Comparison of ENCODE assay signal across 7 cellular contexts in genomic region chr12:49974231-49974675, GRCh38. TPM values are rescaled to one million over a fixed set of nuclear protein-coding genes. Genes with fewer than 3 reads are reported as not detected.
A peak's percentile ranks its signal among the peaks of the same experiment; 100 is the strongest.
DNase-seq lines count a peak whose midpoint lies in the region; ATAC-seq, FAIRE-seq and TF ChIP-seq lines count a peak whose summit lies in the region.

No MANE protein-coding gene starts in this region.

- DNase-seq in NCI-H1092 treated with DMSO at 0.1 percent for 48 hours (lab: John Stamatoyannopoulos, UW), result peak; percentile 15
- peak; percentile 30 for DNase-seq in bronchial epithelial cell (ENCODE audit: low read depth)
- DNase-seq in kidney epithelial cell (ENCODE audit: low read depth), result no peak
- peak; percentile 63 to 76 for DNase-seq in tibial artery
- no peak for DNase-seq in HT-29 (ENCODE audit: low spot score)

- ATAC-seq in HG03469 (IDR thresholded peaks at IDR 0.05; ENCODE audit: unreplicated experiment) (no peak), HG03025 (IDR thresholded peaks at IDR 0.05; ENCODE audit: low FRiP score, unreplicated experiment) (no peak)

- FAIRE-seq in bronchial epithelial cell (lab: Jason Lieb, UNC), result no peak

- H3K27ac ChIP-seq in tibial artery, result no peak overlapping the region

- no peaks in the 10 kb centered on the region for H3K36me3 ChIP-seq in bronchial epithelial cell (ENCODE audit: control insufficient read depth, insufficient read depth, low read length)
- H3K36me3 ChIP-seq in kidney epithelial cell (ENCODE audit: control insufficient read depth, insufficient read depth, low read length), result no peaks in the 10 kb centered on the region
- H3K36me3 ChIP-seq in tibial artery, result no peaks in the 10 kb centered on the region

- intact Hi-C loops in tibial artery (cut with DNase I; ENCODE audit: low total_unique reads), result no loop called here

- peaks cover 0 to 16% (median 12%) of the 10 kb centered on the region in 4 donors for H3K4me1 ChIP-seq in tibial artery

- H3K9me3 ChIP-seq in tibial artery, result no peaks in the 10 kb centered on the region

- H3K4me3 ChIP-seq in bronchial epithelial cell (ENCODE audit: low read depth, low read length) (no peak overlapping the region), kidney epithelial cell (ENCODE audit: low read depth, low read length) (no peak overlapping the region), tibial artery (no peak overlapping the region)

- H3K27me3 ChIP-seq in bronchial epithelial cell (ENCODE audit: control insufficient read depth, insufficient read depth, low read length) (no peaks in the 10 kb centered on the region), kidney epithelial cell (ENCODE audit: control insufficient read depth, insufficient read depth, low read length) (peaks cover 18% of the 10 kb centered on the region), tibial artery (peaks cover 0 to 15% of the 10 kb centered on the region in 2 donors)

- TF ChIP-seq CTCF in bronchial epithelial cell (IDR thresholded peaks at IDR 0.05; ENCODE audit: insufficient read depth, low read length, severe bottlenecking) (peak; percentile 64), kidney epithelial cell (IDR thresholded peaks at IDR 0.05; ENCODE audit: insufficient read depth, low read length, poor library complexity, severe bottlenecking) (peak; percentile 75), tibial artery (IDR thresholded peaks at IDR 0.05) (peak; percentile 48 to 57)

RNA-seq across cellular contexts. Expression of gene AQP6, which starts 1.5 kb away (rescaled TPM):
- total RNA-seq in bronchial epithelial cell, result under 0.01 TPM in 1 of 2 replicates, not detected in the other
- total RNA-seq in kidney epithelial cell, result not detected in 2 replicates
- 1.8 and 2.0 TPM in 2 replicates for total RNA-seq in HT-29 (2014; rRNA removed; shearing (Covaris generic))

RNA-seq across cellular contexts. Expression of gene AQP5, which starts 12.6 kb away (rescaled TPM):
- total RNA-seq in bronchial epithelial cell (1.3 and 9.9 TPM in 2 replicates), kidney epithelial cell (not detected in 2 replicates)
- total RNA-seq in HT-29 (2014; rRNA removed; shearing (Covaris generic)), result 109 and 110 TPM in 2 replicates

RNA-seq across cellular contexts. Expression of gene AQP2, which starts 23.7 kb away (rescaled TPM):
- total RNA-seq in bronchial epithelial cell (not detected in 2 replicates), kidney epithelial cell (not detected in 2 replicates)
- total RNA-seq in HT-29 (2014; rRNA removed; shearing (Covaris generic)), result 0.10 and 0.21 TPM in 2 replicates

RNA-seq across cellular contexts. Expression of gene RACGAP1, which starts 51.0 kb away (rescaled TPM):
- 9.6 and 11.3 TPM in 2 replicates for total RNA-seq in bronchial epithelial cell
- total RNA-seq in kidney epithelial cell, result 12.1 and 12.3 TPM in 2 replicates
- 51.6 and 55.9 TPM in 2 replicates for total RNA-seq in HT-29 (2014; rRNA removed; shearing (Covaris generic))

Comparison
In these comparisons a context has a peak if more than half of its experiments do, and no peak if none do; other contexts are left out.
1. DNase-seq: peak in NCI-H1092 treated with DMSO at 0.1 percent for 48 hours (single experiment), bronchial epithelial cell (single experiment) and tibial artery (2 of 2); none in kidney epithelial cell (single experiment) and HT-29 (single experiment).
2. RNA of gene AQP5, which starts 12.6 kb away (total RNA-seq): 109 to 110 TPM in HT-29; 1.3 to 9.9 TPM in bronchial epithelial cell and not detected in kidney epithelial cell; every median in the first group is over 10 times any median in the second.
3. Peak in every context shown above with its lines, with median percentiles within 50 percentile points of each other: CTCF ChIP-seq.